23 cellular contexts compared by ENCODE assay signal in the genomic region with DNA sequence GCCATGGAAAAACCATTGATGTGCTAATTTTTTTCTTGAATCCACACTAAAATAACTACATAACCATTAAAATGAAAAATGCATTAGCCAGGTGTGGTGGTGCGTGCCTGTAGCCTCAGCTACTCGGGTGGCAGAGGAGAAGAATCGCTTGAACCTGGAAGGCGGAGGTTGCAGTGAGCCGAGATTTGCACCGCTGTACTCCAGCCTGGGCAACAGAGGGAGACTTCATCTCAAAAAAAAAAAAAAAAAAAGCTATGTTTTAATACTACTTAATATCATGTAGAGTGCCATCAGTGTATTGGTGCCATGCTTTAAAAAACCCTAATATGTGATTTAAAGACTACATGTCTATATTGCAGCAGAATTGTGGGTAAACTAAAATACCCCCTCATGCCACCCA. TPM values are rescaled to one million over a fixed set of nuclear protein-coding genes. Genes with fewer than 3 reads are reported as not detected.
A peak's percentile ranks its signal among the peaks of the same experiment; 100 is the strongest.
DNase-seq lines count a peak whose midpoint lies in the region; ATAC-seq and TF ChIP-seq lines count a peak whose summit lies in the region.
"Had no signal": no experiment of that assay in that cellular context is flagged by ENCODE, and none has a peak within 500 bp of the region (broad histone marks: within the 10 kb centered on the region; RNA-seq: fewer than 3 reads in every experiment).

No MANE protein-coding gene starts in this region.

- TF ChIP-seq EP300 in SK-N-SH (IDR thresholded peaks at IDR 0.05; ENCODE audit: borderline replicate concordance in 1 of 2, low read depth in 1 of 2, low read length in 1 of 2), result no peak

- H3K9me3 ChIP-seq in SK-N-SH (no peaks in the 10 kb centered on the region), osteoblast (ENCODE audit: low read depth, low read length) (no peaks in the 10 kb centered on the region)
- H3K9me3 ChIP-seq: psoas muscle had no signal

- POLR2A ChIA-PET in SK-N-SH (lab: Yijun Ruan, JAX), result interaction anchor here (0.6 to 1.1 kb wide), 2 partner anchors 8 to 189 kb away, joined by 3 read pairs; no protein-coding TSS in a partner anchor

- H3K9me2 ChIP-seq in SK-N-SH, result no peaks in the 10 kb centered on the region

- 95% methylated on average over 6 of the region's 6 CpGs for WGBS in SK-N-SH (ENCODE audit: low lambda C conversion rate)

- CTCF ChIA-PET in SK-N-SH (lab: Yijun Ruan, JAX), result interaction anchor here (0.7 to 4.6 kb wide), 10 partner anchors 11 to 420 kb away, joined by 3 to 30 read pairs (median 4); a partner anchor contains a TSS

- H3K36me3 ChIP-seq in SK-N-SH (replicated peaks in 1 of 2; ENCODE audit: control insufficient read depth in 1 of 2, insufficient read depth in 2 of 2, low read length in 1 of 2), result no peaks in the 10 kb centered on the region
- H3K36me3 ChIP-seq in osteoblast (ENCODE audit: insufficient read depth, low read length), result no peaks in the 10 kb centered on the region
- H3K36me3 ChIP-seq: cardiac muscle cell had no signal

- ATAC-seq in SK-N-SH treated with all-trans-retinoic acid at 6 μM for 48 hours, result no peak
- ATAC-seq: activated T-cell treated with anti-CD3 and anti-CD28 coated beads, Interleukin-2, amount 50 U/mL, for 4 hours; psoas muscle had no signal

- H3K4me2 ChIP-seq in SK-N-SH, result no peak overlapping the region
- no peak overlapping the region for H3K4me2 ChIP-seq in osteoblast (ENCODE audit: insufficient read depth, low read length)

- H2AFZ ChIP-seq in SK-N-SH (ENCODE audit: low read depth) (no peak overlapping the region), osteoblast (ENCODE audit: low read length) (no peak overlapping the region)

- H3K4me1 ChIP-seq in SK-N-SH (ENCODE audit: control insufficient read depth in 1 of 2, insufficient read depth in 2 of 2, low read depth in 1 of 2, low read length in 1 of 2) (peaks cover 5 to 48% of the 10 kb centered on the region in 2 experiments), osteoblast (ENCODE audit: insufficient read depth, low read length) (no peaks in the 10 kb centered on the region)
- H3K4me1 ChIP-seq: psoas muscle had no signal

- DNase-seq in SK-N-SH, result no peak
- no peak for DNase-seq in cardiac fibroblast (ENCODE audit: low read depth in 2 of 2)
- DNase-seq in osteoblast (ENCODE audit: insufficient read length, low spot score, missing footprints), result no peak
- no peak for DNase-seq in activated CD4-positive, alpha-beta T cell treated with anti-CD3 and anti-CD28 coated beads, Interleukin-2, amount 50 U/mL, for 48 hours
- no peak for DNase-seq in KG1 (lab: John Stamatoyannopoulos, UW)
- no peak for DNase-seq in NAMALWA (ENCODE audit: low spot score)
- DNase-seq: 8988T; activated CD4-positive, alpha-beta T cell treated with anti-CD3 and anti-CD28 coated beads for 1 hour; activated naive CD4-positive, alpha-beta T cell; activated T-cell treated with anti-CD3 and anti-CD28 coated beads, Interleukin-2, amount 50 U/mL, for 4 hours; DMS53; GOT3; left cardiac atrium; NCI-H1105; NCI-H2029; NCI-H226; NCI-H748 treated with DMSO at 0.1 percent for 48 hours; psoas muscle; substantia nigra; T-helper 1 cell had no signal

- H3K27ac ChIP-seq in SK-N-SH (ENCODE audit: low read depth in 2 of 2, low read length in 1 of 2) (peak overlapping the region in 1 of 2 experiments; percentile 99; a peak in 2 of 4 replicates), osteoblast (ENCODE audit: low read depth, low read length) (no peak overlapping the region)
- H3K27ac ChIP-seq: cardiac muscle cell, psoas muscle had no signal

- H3K27me3 ChIP-seq in SK-N-SH (ENCODE audit: insufficient read depth) (no peaks in the 10 kb centered on the region), osteoblast (ENCODE audit: insufficient read depth, low read length) (no peaks in the 10 kb centered on the region)
- H3K27me3 ChIP-seq: cardiac muscle cell had no signal

- H4K20me1 ChIP-seq in SK-N-SH (ENCODE audit: insufficient read depth) (no peaks in the 10 kb centered on the region), osteoblast (ENCODE audit: insufficient read depth, low read length) (no peaks in the 10 kb centered on the region)

- no peak overlapping the region for H3K9ac ChIP-seq in SK-N-SH

- no peak overlapping the region for H3K4me3 ChIP-seq in SK-N-SH (ENCODE audit: low read depth in 2 of 2, low read length in 1 of 2)
- no peak overlapping the region for H3K4me3 ChIP-seq in cardiac fibroblast (replicated peaks in 1 of 2; ENCODE audit: low read depth in 2 of 2, low read length in 2 of 2)
- no peak overlapping the region for H3K4me3 ChIP-seq in osteoblast (ENCODE audit: insufficient read depth, low read length)
- H3K4me3 ChIP-seq: cardiac muscle cell, psoas muscle had no signal

- no peaks in the 10 kb centered on the region for H3K79me2 ChIP-seq in SK-N-SH (ENCODE audit: insufficient read depth)
- no peaks in the 10 kb centered on the region for H3K79me2 ChIP-seq in osteoblast (ENCODE audit: insufficient read depth, low read length)

- TF ChIP-seq CTCF in SK-N-SH (IDR thresholded peaks at IDR 0.05) (peak; percentile 24; the same call in 1 of the 2 replicates), LNCAP (IDR thresholded peaks at IDR 0.05) (0 out of 2 replicates have a peak, but pooled peaks have one; percentile 21), cardiac fibroblast (IDR thresholded peaks at IDR 0.05; ENCODE audit: low read depth, low read length) (peak; percentile 11), osteoblast (IDR thresholded peaks at IDR 0.05; ENCODE audit: extremely low read depth, low read depth, low read length) (peak; percentile 12)

- TF ChIP-seq RAD21 in SK-N-SH (IDR thresholded peaks at IDR 0.05; ENCODE audit: low read length), result peak; percentile 48

- H3F3A ChIP-seq in SK-N-SH (replicated peaks; ENCODE audit: insufficient read depth), result peaks cover 3% of the 10 kb centered on the region

TF ChIP-seq in SK-N-SH, 30 proteins besides CTCF, POLR2A, EP300 and RAD21 (continues in another document):
- TF ChIP-seq YY1 (IDR thresholded peaks at IDR 0.05; ENCODE audit: low read depth) (no peak), RFX5 (IDR thresholded peaks at IDR 0.05; ENCODE audit: low read length) (no peak), MXI1 (IDR thresholded peaks at IDR 0.05; ENCODE audit: low read depth, low read length) (no peak), EZH2phosphoT487 (IDR thresholded peaks at IDR 0.05; ENCODE audit: borderline replicate concordance, low read depth) (no peak), NRF1 (IDR thresholded peaks at IDR 0.05; ENCODE audit: low read depth, low read length) (no peak), TAF1 (IDR thresholded peaks at IDR 0.05; ENCODE audit: borderline replicate concordance, low read depth, low read length) (no peak)
- TF ChIP-seq, protein P1, sequence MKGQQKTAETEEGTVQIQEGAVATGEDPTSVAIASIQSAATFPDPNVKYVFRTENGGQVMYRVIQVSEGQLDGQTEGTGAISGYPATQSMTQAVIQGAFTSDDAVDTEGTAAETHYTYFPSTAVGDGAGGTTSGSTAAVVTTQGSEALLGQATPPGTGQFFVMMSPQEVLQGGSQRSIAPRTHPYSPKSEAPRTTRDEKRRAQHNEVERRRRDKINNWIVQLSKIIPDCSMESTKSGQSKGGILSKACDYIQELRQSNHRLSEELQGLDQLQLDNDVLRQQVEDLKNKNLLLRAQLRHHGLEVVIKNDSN (IDR thresholded peaks at IDR 0.05; ENCODE audit: borderline replicate concordance, low read depth), result no peak

TF ChIP-seq in SK-N-SH treated with all-trans-retinoic acid at 6 μM for 48 hours, 23 proteins besides CTCF, POLR2A, EP300 and RAD21:
- TF ChIP-seq PPARA (CRISPR knock-in tag; IDR thresholded peaks at IDR 0.05; ENCODE audit: borderline replicate concordance), result no peak
- TF ChIP-seq, protein P2, sequence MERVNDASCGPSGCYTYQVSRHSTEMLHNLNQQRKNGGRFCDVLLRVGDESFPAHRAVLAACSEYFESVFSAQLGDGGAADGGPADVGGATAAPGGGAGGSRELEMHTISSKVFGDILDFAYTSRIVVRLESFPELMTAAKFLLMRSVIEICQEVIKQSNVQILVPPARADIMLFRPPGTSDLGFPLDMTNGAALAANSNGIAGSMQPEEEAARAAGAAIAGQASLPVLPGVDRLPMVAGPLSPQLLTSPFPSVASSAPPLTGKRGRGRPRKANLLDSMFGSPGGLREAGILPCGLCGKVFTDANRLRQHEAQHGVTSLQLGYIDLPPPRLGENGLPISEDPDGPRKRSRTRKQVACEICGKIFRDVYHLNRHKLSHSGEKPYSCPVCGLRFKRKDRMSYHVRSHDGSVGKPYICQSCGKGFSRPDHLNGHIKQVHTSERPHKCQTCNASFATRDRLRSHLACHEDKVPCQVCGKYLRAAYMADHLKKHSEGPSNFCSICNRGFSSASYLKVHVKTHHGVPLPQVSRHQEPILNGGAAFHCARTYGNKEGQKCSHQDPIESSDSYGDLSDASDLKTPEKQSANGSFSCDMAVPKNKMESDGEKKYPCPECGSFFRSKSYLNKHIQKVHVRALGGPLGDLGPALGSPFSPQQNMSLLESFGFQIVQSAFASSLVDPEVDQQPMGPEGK (CRISPR knock-in tag; IDR thresholded peaks at IDR 0.05; ENCODE audit: borderline replicate concordance), result no peak
- TF ChIP-seq BACH2 (CRISPR knock-in tag; IDR thresholded peaks at IDR 0.05; ENCODE audit: borderline replicate concordance), result no peak
- TF ChIP-seq TOX (CRISPR knock-in tag; IDR thresholded peaks at IDR 0.05; ENCODE audit: borderline replicate concordance), result no peak
- no peak for TF ChIP-seq ZNF70 (CRISPR knock-in tag; IDR thresholded peaks at IDR 0.05)
- TF ChIP-seq RARB (CRISPR knock-in tag; IDR thresholded peaks at IDR 0.05), result no peak

RNA-seq across cellular contexts. Expression of a gene that starts 58.9 kb away (rescaled TPM):
- 25.5 and 40.0 TPM in 2 replicates for polyA plus RNA-seq in SK-N-SH (2012; rRNA removed)
- 41.1 and 41.8 TPM in 2 replicates for polyA plus RNA-seq in SK-N-SH (2012; cell fraction: cytosol; rRNA removed)
- polyA plus RNA-seq in SK-N-SH (2012; cell fraction: nucleus; rRNA removed), result 25.1 and 27.1 TPM in 2 replicates
- total RNA-seq in osteoblast, result 87.5 and 115 TPM in 2 replicates
